Comparison of ENCODE assay signal across 37 cellular contexts in genomic region chr7:17774701-17775288, GRCh38.
DNase-seq lines count a peak whose midpoint lies in the region; ATAC-seq, FAIRE-seq and TF ChIP-seq lines count a peak whose summit lies in the region.
"Had no signal": no experiment of that assay in that cellular context is flagged by ENCODE, and none has a peak within 500 bp of the region (broad histone marks: within the 10 kb centered on the region; RNA-seq: fewer than 3 reads in every experiment).

No MANE protein-coding gene starts in this region.

- H2BK120ac ChIP-seq in H1 (replicated peaks; ENCODE audit: low read depth, low read length): no peak overlapping the region

- H4K5ac ChIP-seq in H1 (ENCODE audit: insufficient read length, low read depth, low read length): no peak overlapping the region

- H3K27ac ChIP-seq in HepG2 (ENCODE audit: extremely low read length, insufficient read depth, low read length) (no peak overlapping the region), right lobe of liver (no peak overlapping the region), H1 (ENCODE audit: low read depth, low read length) (no peak overlapping the region), lower lobe of right lung (no peak overlapping the region)
- H3K27ac ChIP-seq: coronary artery, foreskin keratinocyte, heart left ventricle, HL-60, neutrophil, stomach, thyroid gland, uterus, VCaP had no signal

- no peaks in the 10 kb centered on the region for H3K36me3 Mint-ChIP-seq in activated CD4-positive, alpha-beta T cell treated with anti-CD3 and anti-CD28 coated beads, Interleukin-2, amount 10 ng/mL, durations not matched to agents 7 days and 5 days (ENCODE audit: low read depth)

- in situ Hi-C loops in HepG2 (cut with HindIII; ENCODE audit: extremely low pct_ligation_motif_present, low pct_unique_long_range_greater_than_20kb): loop anchor here (10.0 kb wide), 1 partner anchor 550 kb away; no protein-coding TSS in a partner anchor

- peaks cover 6% of the 10 kb centered on the region for H3K4me1 Mint-ChIP-seq in activated CD4-positive, alpha-beta T cell treated with anti-CD3 and anti-CD28 coated beads, Interleukin-2, amount 10 ng/mL, durations not matched to agents 7 days and 5 days

- DNase-seq in HepG2 (ENCODE audit: low spot score): no peak
- no peak for DNase-seq in right lobe of liver
- peak; percentile 75 to 94 for DNase-seq in NCI-H524 (lab: John Stamatoyannopoulos, UW)
- no peak for DNase-seq in H1 (ENCODE audit: low read depth in 1 of 2, low spot score in 2 of 2)
- no peak for DNase-seq in NCI-H2196 (lab: John Stamatoyannopoulos, UW; ENCODE audit: unreplicated experiment)
- no peak for DNase-seq in lower lobe of right lung
- no peak for DNase-seq in activated CD4-positive, alpha-beta T cell treated with anti-CD3 and anti-CD28 coated beads, Interleukin-2, amount 10 ng/mL, durations not matched to agents 7 days and 5 days
- DNase-seq in H7: no peak
- DNase-seq: activated CD4-positive, alpha-beta T cell treated with anti-CD3 and anti-CD28 coated beads for 4 hours; activated CD8-positive, alpha-beta memory T cell treated with anti-CD3 and anti-CD28 coated beads for 24 hours; activated effector memory CD4-positive, alpha-beta T cell treated with Interleukin-2 at 50 U/mL for 16 hours; activated T-cell treated with anti-CD3 and anti-CD28 coated beads for 4 hours; AML-193; anterior cingulate cortex; CD4-positive, alpha-beta T cell; effector memory CD4-positive, alpha-beta T cell; erythroblast; Kasumi-1; midbrain; naive thymus-derived CD4-positive, alpha-beta T cell; NCI-H2171 treated with DMSO at 0.1 percent for 48 hours; NCI-H748 treated with DMSO at 0.1 percent for 48 hours; stimulated activated CD4-positive, alpha-beta T cell treated with anti-CD3 and anti-CD28 coated beads, Interleukin-4, amount 100 ng/mL, for 1 hour; stomach; thyroid gland; uterus had no signal

- H3K9ac ChIP-seq in HepG2 (ENCODE audit: insufficient read depth, low read depth, low read length) (no peak overlapping the region), H1 (replicated peaks in 1 of 4; ENCODE audit: extremely low read depth in 1 of 4, low read depth in 3 of 4, low read length in 3 of 4) (no peak overlapping the region)

- intact Hi-C loops in HepG2 (cut with micrococcal nuclease; ENCODE audit: unreplicated experiment) (loop anchor here (10.0 kb wide), 1 partner anchor 90 kb away; no protein-coding TSS in a partner anchor), right lobe of liver (cut with DNase I) (no loop called here), lower lobe of right lung (cut with DNase I) (no loop called here)

- no peak overlapping the region for H3K4me3 ChIP-seq in HepG2 (replicated peaks in 1 of 3; ENCODE audit: insufficient read depth in 1 of 3, low read depth in 2 of 3, low read length in 3 of 3)
- no peak overlapping the region for H3K4me3 ChIP-seq in right lobe of liver
- H3K4me3 ChIP-seq in H1 (ENCODE audit: extremely low read depth in 1 of 4, insufficient read depth in 2 of 4, low read depth in 3 of 4, low read length in 4 of 4): no peak overlapping the region
- H3K4me3 ChIP-seq in lower lobe of right lung: no peak overlapping the region
- no peak overlapping the region for H3K4me3 ChIP-seq in H7 (ENCODE audit: insufficient read depth, low read depth, low read length)
- H3K4me3 ChIP-seq: coronary artery, heart left ventricle, stomach, thyroid gland, uterus had no signal

- no peak overlapping the region for H2BK12ac ChIP-seq in H1 (ENCODE audit: low read depth, low read length)

- CTCF ChIA-PET in HepG2 (lab: Yijun Ruan, JAX; ENCODE audit: low intra/inter-chr PET ratio, low total read pairs): no interaction called here
- CTCF ChIA-PET in H1 (lab: Charles Lee; ENCODE audit: partially characterized antibody): interaction anchor here (0.7 to 8.9 kb wide), 3 partner anchors 95 to 346 kb away, joined by 3 to 149 read pairs (median 3); no protein-coding TSS in a partner anchor
- CTCF ChIA-PET in activated CD4-positive, alpha-beta T cell treated with anti-CD3 and anti-CD28 coated beads, Interleukin-2, amount 10 ng/mL, durations not matched to agents 7 days and 5 days (lab: Charles Lee): interaction anchor here (1.2 kb wide), 1 partner anchor 531 kb away, joined by 3 read pairs; no protein-coding TSS in a partner anchor

- H3K56ac ChIP-seq in H1 (replicated peaks; ENCODE audit: insufficient read length, low read depth, low read length): no peak overlapping the region

- H3K27me3 ChIP-seq in HepG2 (ENCODE audit: control insufficient read depth in 1 of 2, insufficient read depth in 2 of 2, low read length in 2 of 2) (no peaks in the 10 kb centered on the region), right lobe of liver (no peaks in the 10 kb centered on the region), H1 (replicated peaks in 1 of 4; ENCODE audit: control insufficient read depth in 3 of 4, extremely low read depth in 1 of 4, insufficient read depth in 3 of 4, low read length in 3 of 4) (no peaks in the 10 kb centered on the region), lower lobe of right lung (ENCODE audit: low read depth) (no peaks in the 10 kb centered on the region), H7 (ENCODE audit: control insufficient read depth, insufficient read depth, low read length) (no peaks in the 10 kb centered on the region)
- H3K27me3 ChIP-seq: foreskin keratinocyte, heart left ventricle, neutrophil, stomach, thyroid gland, uterus had no signal

- H3K4ac ChIP-seq in H1 (replicated peaks; ENCODE audit: insufficient read length, low read depth, low read length): no peak overlapping the region

- no peaks in the 10 kb centered on the region for H3K27me3 Mint-ChIP-seq in activated CD4-positive, alpha-beta T cell treated with anti-CD3 and anti-CD28 coated beads, Interleukin-2, amount 10 ng/mL, durations not matched to agents 7 days and 5 days
- H3K27me3 Mint-ChIP-seq: activated naive CD8-positive, alpha-beta T cell; CD4-positive, alpha-beta T cell; progenitor cell of endocrine pancreas had no signal

- H3K4me1 ChIP-seq in HepG2 (ENCODE audit: insufficient read depth, low read length): peaks cover 20% of the 10 kb centered on the region
- H3K4me1 ChIP-seq in right lobe of liver: no peaks in the 10 kb centered on the region
- H3K4me1 ChIP-seq in H1 (replicated peaks in 1 of 4; ENCODE audit: control insufficient read depth in 3 of 4, insufficient read depth in 4 of 4, low read length in 3 of 4): peaks cover 0 to 8% (median 5%) of the 10 kb centered on the region in 4 experiments; a peak in 5 of 7 replicates
- peaks cover 6% of the 10 kb centered on the region for H3K4me1 ChIP-seq in lower lobe of right lung
- H3K4me1 ChIP-seq: thyroid gland, uterus had no signal

- no peaks in the 10 kb centered on the region; the same call in 1 of the 2 replicates for H4K20me1 ChIP-seq in HepG2 (ENCODE audit: insufficient read depth, low read length)
- H4K20me1 ChIP-seq in H1 (replicated peaks in 1 of 2; ENCODE audit: control insufficient read depth in 1 of 2, insufficient read depth in 2 of 2, low read length in 2 of 2): no peaks in the 10 kb centered on the region

- H2AFZ ChIP-seq in HepG2 (ENCODE audit: low read length) (no peak overlapping the region), H1 (ENCODE audit: low read length) (no peak overlapping the region)

- POLR2A ChIA-PET in HepG2 (lab: Yijun Ruan, JAX): no interaction called here
- POLR2A ChIA-PET in H1 (lab: Charles Lee; ENCODE audit: partially characterized antibody): no interaction called here
- POLR2A ChIA-PET in activated CD4-positive, alpha-beta T cell treated with anti-CD3 and anti-CD28 coated beads, Interleukin-2, amount 10 ng/mL, durations not matched to agents 7 days and 5 days (lab: Charles Lee): no interaction called here

- H3K9me3 ChIP-seq in HepG2 (ENCODE audit: low read length): no peaks in the 10 kb centered on the region
- no peaks in the 10 kb centered on the region for H3K9me3 ChIP-seq in right lobe of liver
- no peaks in the 10 kb centered on the region for H3K9me3 ChIP-seq in H1 (ENCODE audit: insufficient read depth in 2 of 2, low read depth in 1 of 2, low read length in 1 of 2)
- H3K9me3 ChIP-seq in lower lobe of right lung: no peaks in the 10 kb centered on the region
- H3K9me3 ChIP-seq: heart left ventricle, neutrophil, stomach, thyroid gland, uterus had no signal

- no peaks in the 10 kb centered on the region for H3K79me2 ChIP-seq in HepG2 (ENCODE audit: insufficient read depth, low read length)
- no peaks in the 10 kb centered on the region for H3K79me2 ChIP-seq in H1 (ENCODE audit: control insufficient read depth in 1 of 2, insufficient read depth in 2 of 2, low read length in 2 of 2)

- BruUV-seq in HepG2 (replicated peaks; lab: Mats Ljungman, UMichigan): no TSS peak

- H3K27ac Mint-ChIP-seq in activated CD4-positive, alpha-beta T cell treated with anti-CD3 and anti-CD28 coated beads, Interleukin-2, amount 10 ng/mL, durations not matched to agents 7 days and 5 days: no peak overlapping the region
- H3K27ac Mint-ChIP-seq: activated naive CD8-positive, alpha-beta T cell; CD4-positive, alpha-beta T cell; naive thymus-derived CD4-positive, alpha-beta T cell; progenitor cell of endocrine pancreas; T-helper 2 cell treated with Interferon-gamma antibody and Interleukin-4, amounts not matched to agents 5 μg/mL and 100 μg/mL, for 36 hours had no signal

- H3K23ac ChIP-seq in H1 (ENCODE audit: insufficient read length): no peak overlapping the region

- H2BK15ac ChIP-seq in H1 (ENCODE audit: low read length): no peak overlapping the region

- H4K91ac ChIP-seq in H1 (replicated peaks; ENCODE audit: insufficient read length, low read length): no peak overlapping the region

- H3K23me2 ChIP-seq in H1 (ENCODE audit: low read depth, low read length): no peaks in the 10 kb centered on the region

- H3K4me3 Mint-ChIP-seq in activated CD4-positive, alpha-beta T cell treated with anti-CD3 and anti-CD28 coated beads, Interleukin-2, amount 10 ng/mL, durations not matched to agents 7 days and 5 days: no peak overlapping the region
- H3K4me3 Mint-ChIP-seq: activated naive CD8-positive, alpha-beta T cell; CD4-positive, alpha-beta T cell; naive thymus-derived CD4-positive, alpha-beta T cell; T-helper 2 cell treated with Interferon-gamma antibody and Interleukin-4, amounts not matched to agents 5 μg/mL and 100 μg/mL, for 36 hours had no signal

- H4K8ac ChIP-seq in H1 (ENCODE audit: extremely low read depth, insufficient read depth, low read length): no peak overlapping the region

- H2BK5ac ChIP-seq in H1 (ENCODE audit: low read depth, low read length): no peak overlapping the region

- TF ChIP-seq EP300 in HepG2 (IDR thresholded peaks at IDR 0.05; ENCODE audit: low read depth in 2 of 2, low read length in 2 of 2) (no peak), HepG2 (CRISPR knock-in tag; IDR thresholded peaks at IDR 0.05; ENCODE audit: borderline replicate concordance) (no peak), H1 (IDR thresholded peaks at IDR 0.05; ENCODE audit: borderline replicate concordance in 1 of 2, low read depth in 2 of 2, low read length in 2 of 2) (no peak)

- H3K36me3 ChIP-seq in HepG2 (replicated peaks in 1 of 2; ENCODE audit: control insufficient read depth in 1 of 2, insufficient read depth in 2 of 2, low read length in 2 of 2) (no peaks in the 10 kb centered on the region), right lobe of liver (no peaks in the 10 kb centered on the region), H1 (ENCODE audit: control insufficient read depth in 2 of 4, insufficient read depth in 4 of 4, low read length in 3 of 4) (no peaks in the 10 kb centered on the region), lower lobe of right lung (no peaks in the 10 kb centered on the region), H7 (replicated peaks; ENCODE audit: control insufficient read depth, insufficient read depth, low read length) (no peaks in the 10 kb centered on the region)
- H3K36me3 ChIP-seq: heart left ventricle, neutrophil, stomach, thyroid gland, uterus had no signal

- no peak overlapping the region for H2AK5ac ChIP-seq in H1 (ENCODE audit: low read depth, low read length)

- TF ChIP-seq POLR2A in HepG2 (IDR thresholded peaks at IDR 0.05; ENCODE audit: insufficient read depth in 1 of 2, low read depth in 2 of 2, low read length in 2 of 2): no peak
- TF ChIP-seq POLR2A in right lobe of liver (IDR thresholded peaks at IDR 0.05): no peak
- no peak for TF ChIP-seq POLR2A in H1 (IDR thresholded peaks at IDR 0.05; ENCODE audit: control extremely low read depth in 1 of 2, low read depth in 2 of 2, low read length in 2 of 2)

- H3K79me1 ChIP-seq in H1 (ENCODE audit: low read depth, low read length): no peaks in the 10 kb centered on the region

- TF ChIP-seq CTCF in HepG2 (CRISPR knock-in tag; IDR thresholded peaks at IDR 0.05) (no peak), right lobe of liver (IDR thresholded peaks at IDR 0.05) (no peak), H1 (IDR thresholded peaks at IDR 0.05; ENCODE audit: control extremely low read depth in 1 of 3, insufficient read depth in 1 of 3, low read depth in 1 of 3, low read length in 3 of 3) (no peak), lower lobe of right lung (IDR thresholded peaks at IDR 0.05) (no peak)

- FAIRE-seq in HepG2 (lab: Jason Lieb, UNC) (no peak), H1 (lab: Jason Lieb, UNC) (no peak)
- FAIRE-seq: A204.1 had no signal

- H3K4me2 ChIP-seq in HepG2 (ENCODE audit: low read depth, low read length) (no peak overlapping the region), H1 (ENCODE audit: insufficient read depth in 1 of 2, low read depth in 2 of 2, low read length in 2 of 2) (no peak overlapping the region)

- no peak overlapping the region for H3K14ac ChIP-seq in H1 (ENCODE audit: insufficient read length)

- ATAC-seq in HepG2 (no peak), right lobe of liver (no peak), lower lobe of right lung (no peak)
- ATAC-seq: naive thymus-derived CD4-positive, alpha-beta T cell; sciatic nerve had no signal

- no peak for TF ChIP-seq RAD21 in HepG2 (CRISPR knock-in tag; IDR thresholded peaks at IDR 0.05)
- no peak for TF ChIP-seq RAD21 in H1 (IDR thresholded peaks at IDR 0.05 in 1 of 2, conservative IDR thresholded peaks at IDR 0.05 in 1 of 2; ENCODE audit: low read depth in 2 of 2, low read length in 2 of 2)

- H3K18ac ChIP-seq in H1 (ENCODE audit: extremely low read depth, low read length): no peak overlapping the region

- H2BK20ac ChIP-seq in H1 (ENCODE audit: low read length): no peak overlapping the region

- no peaks in the 10 kb centered on the region for H3K9me3 Mint-ChIP-seq in activated CD4-positive, alpha-beta T cell treated with anti-CD3 and anti-CD28 coated beads, Interleukin-2, amount 10 ng/mL, durations not matched to agents 7 days and 5 days
- H3K9me3 Mint-ChIP-seq: CD4-positive, alpha-beta T cell; naive thymus-derived CD4-positive, alpha-beta T cell; T-helper 2 cell treated with Interferon-gamma antibody and Interleukin-4, amounts not matched to agents 5 μg/mL and 100 μg/mL, for 36 hours had no signal

- 62% methylated on average over 3 of the region's 3 CpGs for WGBS in HepG2 (ENCODE audit: low lambda C conversion rate)
- 73% methylated on average over 3 of the region's 3 CpGs for WGBS in right lobe of liver (ENCODE audit: insufficient coverage, low coverage, low lambda C conversion rate, missing lambda C conversion rate)
- 92% methylated on average over 3 of the region's 3 CpGs; no CpG with 5 or more reads in 1 of the 2 experiments for WGBS in H1 (ENCODE audit: extremely low coverage in 1 of 2, insufficient coverage in 1 of 2, insufficient read length in 1 of 2, insufficient replicate concordance in 2 of 2, low coverage in 1 of 2, low lambda C conversion rate in 2 of 2, missing lambda C conversion rate in 1 of 2), 2 experiments

Comparison
In these comparisons a context has a peak if more than half of its experiments do, and no peak if none do; other contexts are left out.
1. DNase-seq: peak in NCI-H524 (2 of 2); none in HepG2 (single experiment), right lobe of liver (0 of 3), H1 (0 of 2), NCI-H2196 (single experiment), lower lobe of right lung (single experiment), activated CD4-positive, alpha-beta T cell treated with anti-CD3 and anti-CD28 coated beads, Interleukin-2, amount 10 ng/mL, durations not matched to agents 7 days and 5 days (single experiment) and H7 (single experiment).
2. Of the 41 proteins assayed by ChIP-seq in both HepG2 and H1: peak only in HepG2: none; only in H1: none; in both: MAFK; in neither: 40.